ENCODE assay signal across 11 cellular contexts in the genomic region with DNA sequence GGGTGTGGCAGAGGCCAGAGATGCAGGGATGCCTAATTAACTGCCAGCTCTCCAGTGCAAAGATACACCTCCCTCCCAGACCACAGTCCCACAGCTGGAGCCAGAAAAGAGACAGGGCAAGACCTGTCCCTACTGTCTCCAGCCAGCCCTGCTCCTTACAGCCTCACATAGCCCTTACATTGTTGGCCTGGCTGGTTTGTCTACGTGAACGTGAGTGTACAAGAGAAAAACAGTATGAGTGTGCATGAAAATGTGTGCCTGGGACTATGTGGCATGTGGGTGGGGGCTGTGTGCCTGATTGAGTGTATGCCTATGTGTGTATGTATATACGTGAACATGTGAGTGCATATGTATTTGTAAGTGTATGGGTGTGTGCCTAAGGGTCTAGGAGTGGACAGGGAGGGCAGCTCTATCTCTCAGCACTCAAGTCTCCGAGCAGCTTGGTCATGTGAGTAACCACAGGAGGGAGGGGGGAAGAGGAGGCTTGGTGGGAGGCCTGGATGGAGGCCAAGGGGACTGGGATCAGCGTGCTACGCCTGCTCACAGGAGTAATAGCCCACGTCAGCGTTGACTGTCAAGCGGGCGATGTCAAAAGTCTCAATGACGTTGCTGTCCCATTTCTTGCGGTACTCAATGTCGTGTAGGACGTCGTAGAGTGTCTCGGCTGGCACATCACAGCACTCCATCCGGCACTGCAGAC. TPM values are rescaled to one million over a fixed set of nuclear protein-coding genes. Genes with fewer than 3 reads are reported as not detected.
DNase-seq lines count a peak whose midpoint lies in the region; ATAC-seq, FAIRE-seq and TF ChIP-seq lines count a peak whose summit lies in the region.
"Had no signal": no experiment of that assay in that cellular context is flagged by ENCODE, and none has a peak within 500 bp of the region (broad histone marks: within the 10 kb centered on the region; RNA-seq: fewer than 3 reads in every experiment).

No MANE protein-coding gene starts in this region.

- H3K27me3 ChIP-seq in K562 (ENCODE audit: control insufficient read depth in 2 of 2, insufficient read depth in 2 of 2, low read length in 2 of 2) (no peaks in the 10 kb centered on the region), PC-9 (ENCODE audit: insufficient read depth, low read depth) (no peaks in the 10 kb centered on the region), dorsolateral prefrontal cortex (no peaks in the 10 kb centered on the region)
- H3K27me3 ChIP-seq: ascending aorta had no signal

- H3K79me2 ChIP-seq in K562 (ENCODE audit: control insufficient read depth, insufficient read depth, low read length) (no peaks in the 10 kb centered on the region), PC-9 (ENCODE audit: low read depth) (peaks cover 4% of the 10 kb centered on the region; the same call in 1 of the 2 replicates)

- H3K27ac ChIP-seq in K562 (ENCODE audit: extremely low read depth, low read depth, low read length) (peak overlapping the region; percentile 62), PC-9 (no peak overlapping the region), dorsolateral prefrontal cortex (peak overlapping the region in 24 of 59 donors; percentile 9 to 67 (median 40))
- H3K27ac ChIP-seq: ascending aorta had no signal

- H3K9me3 Mint-ChIP-seq in memory B cell, result no peaks in the 10 kb centered on the region
- no peaks in the 10 kb centered on the region for H3K9me3 Mint-ChIP-seq in activated T-cell treated with anti-CD3 and anti-CD28 coated beads, Interleukin-2, amount 50 U/mL, for 72 hours

- H2AFZ ChIP-seq in K562 (ENCODE audit: low read depth, low read length), result peak overlapping the region; percentile 56
- H2AFZ ChIP-seq in PC-9, result no peak overlapping the region

- CTCF ChIA-PET in K562 (lab: Yijun Ruan, JAX; ENCODE audit: low intra/inter-chr PET ratio) (no interaction called here), PC-9 (lab: Charles Lee) (no interaction called here)

- in situ Hi-C loops in ACHN (cut with HindIII; ENCODE audit: low pct_ligation_motif_present, low pct_unique_long_range_greater_than_20kb, low sequenced_read_pairs), result loop anchor here (10.0 kb wide), 1 partner anchor 56 kb away; the partner anchor contains the start of gene ATG16L2
- in situ Hi-C loops in K562 (cut with MboI), result no loop called here

- 9% methylated on average over 17 of the region's 17 CpGs for WGBS in K562 (ENCODE audit: insufficient coverage, low coverage, missing lambda C conversion rate)

- TF ChIP-seq POLR2A in K562 (conservative IDR thresholded peaks at IDR 0.05), result no peak

- peak overlapping the region; percentile 66 for H3K4me2 ChIP-seq in K562 (ENCODE audit: insufficient read depth, low read length)
- no peak overlapping the region for H3K4me2 ChIP-seq in PC-9

- H3K4me1 Mint-ChIP-seq in memory B cell, result peaks cover 22% of the 10 kb centered on the region
- H3K4me1 Mint-ChIP-seq in activated T-cell treated with anti-CD3 and anti-CD28 coated beads, Interleukin-2, amount 50 U/mL, for 72 hours (ENCODE audit: low read depth), result peaks cover 24% of the 10 kb centered on the region

- peaks cover 20% of the 10 kb centered on the region; the same call in 1 of the 2 replicates for H3F3A ChIP-seq in PC-9 (ENCODE audit: insufficient read depth, low read depth)

- H3K4me1 ChIP-seq in K562 (replicated peaks in 1 of 2; ENCODE audit: control insufficient read depth in 2 of 2, insufficient read depth in 2 of 2, low read length in 2 of 2), result peaks cover 19 to 35% of the 10 kb centered on the region in 2 experiments
- no peaks in the 10 kb centered on the region for H3K4me1 ChIP-seq in PC-9 (replicated peaks; ENCODE audit: insufficient read depth)
- H3K4me1 ChIP-seq: ascending aorta had no signal

- intact Hi-C loops in K562 (cut with micrococcal nuclease), result no loop called here
- intact Hi-C loops in PC-9 (cut with micrococcal nuclease; ENCODE audit: unreplicated experiment), result no loop called here
- intact Hi-C loops in dorsolateral prefrontal cortex (cut with DNase I), result no loop called here

- no peak for TF ChIP-seq CTCF in K562 (IDR thresholded peaks at IDR 0.05 in 2 of 3, conservative IDR thresholded peaks at IDR 0.05 in 1 of 3; ENCODE audit: insufficient read depth in 2 of 3, low read depth in 1 of 3, low read length in 3 of 3)
- TF ChIP-seq CTCF in PC-9 (conservative IDR thresholded peaks at IDR 0.05), result no peak
- no peak for TF ChIP-seq CTCF in dorsolateral prefrontal cortex (IDR thresholded peaks at IDR 0.05 in 54 of 56, conservative IDR thresholded peaks at IDR 0.05 in 2 of 56; ENCODE audit: low read depth in 1 of 56, partially characterized antibody in 56 of 56)

- TF ChIP-seq EP300 in K562 (IDR thresholded peaks at IDR 0.05; ENCODE audit: low read length), result peak; percentile 51

- ATAC-seq in K562 (peak; percentile 95), memory B cell (ENCODE audit: low read depth) (no peak)
- no peak for ATAC-seq in activated T-cell treated with anti-CD3 and anti-CD28 coated beads, Interleukin-2, amount 50 U/mL, for 72 hours (replicated peaks in 1 of 2)

- H4K20me1 ChIP-seq in K562 (replicated peaks; ENCODE audit: control insufficient read depth, insufficient read depth, low read length), result no peaks in the 10 kb centered on the region
- peaks cover 18% of the 10 kb centered on the region; the same call in 1 of the 2 replicates for H4K20me1 ChIP-seq in PC-9 (ENCODE audit: insufficient read depth)

- peak overlapping the region; percentile 27 to 28 for H3K9ac ChIP-seq in K562 (ENCODE audit: insufficient read depth in 1 of 2, low read depth in 2 of 2, low read length in 2 of 2)

- no peaks in the 10 kb centered on the region for H3K27me3 Mint-ChIP-seq in memory B cell
- no peaks in the 10 kb centered on the region for H3K27me3 Mint-ChIP-seq in activated T-cell treated with anti-CD3 and anti-CD28 coated beads, Interleukin-2, amount 50 U/mL, for 72 hours (ENCODE audit: low read depth)

- H3K4me3 ChIP-seq in K562 (no peak overlapping the region), PC-9 (no peak overlapping the region), dorsolateral prefrontal cortex (no peak overlapping the region)
- H3K4me3 ChIP-seq: ascending aorta had no signal

- no peaks in the 10 kb centered on the region for H3K9me2 ChIP-seq in PC-9 (ENCODE audit: insufficient read depth)

- no peak overlapping the region for H3K4me3 Mint-ChIP-seq in memory B cell
- no peak overlapping the region for H3K4me3 Mint-ChIP-seq in activated T-cell treated with anti-CD3 and anti-CD28 coated beads, Interleukin-2, amount 50 U/mL, for 72 hours

- H3K36me3 Mint-ChIP-seq in memory B cell, result peaks cover 14% of the 10 kb centered on the region
- H3K36me3 Mint-ChIP-seq in activated T-cell treated with anti-CD3 and anti-CD28 coated beads, Interleukin-2, amount 50 U/mL, for 72 hours (ENCODE audit: insufficient read depth in 2 of 2), result no peaks in the 10 kb centered on the region

- BruUV-seq in K562 (replicated peaks; lab: Mats Ljungman, UMichigan) (no TSS peak), PC-9 (replicated peaks; lab: Mats Ljungman, UMichigan) (no TSS peak)

- H3K27ac Mint-ChIP-seq in memory B cell, result peak overlapping the region; percentile 2
- no peak overlapping the region for H3K27ac Mint-ChIP-seq in activated T-cell treated with anti-CD3 and anti-CD28 coated beads, Interleukin-2, amount 50 U/mL, for 72 hours

- H3K36me3 ChIP-seq in K562 (ENCODE audit: control insufficient read depth, insufficient read depth, low read length) (peaks cover 19% of the 10 kb centered on the region; the same call in 2 of the 3 replicates), PC-9 (ENCODE audit: low read depth) (peaks cover 11% of the 10 kb centered on the region)

- POLR2A ChIA-PET in K562 (lab: Yijun Ruan, JAX) (interaction anchor here (0.6 to 3.0 kb wide), 7 partner anchors 8 to 82 kb away, joined by 3 to 18 read pairs (median 4); no protein-coding TSS in a partner anchor), PC-9 (lab: Charles Lee; ENCODE audit: unreplicated experiment) (no interaction called here)

- H3K9me3 ChIP-seq in K562 (replicated peaks; ENCODE audit: control insufficient read depth, insufficient read depth, low read depth, low read length) (no peaks in the 10 kb centered on the region), PC-9 (ENCODE audit: insufficient read depth, low read depth) (no peaks in the 10 kb centered on the region)
- H3K9me3 ChIP-seq: ascending aorta had no signal

- no peaks in the 10 kb centered on the region for H3K9me1 ChIP-seq in K562 (ENCODE audit: control insufficient read depth, insufficient read depth, low read length)

- peak; percentile 99 for FAIRE-seq in K562 (lab: Jason Lieb, UNC)

- no peak; a peak in 1 of 4 replicates for TF ChIP-seq RAD21 in K562 (CRISPR knock-in tag; conservative IDR thresholded peaks at IDR 0.05 in 1 of 2, IDR thresholded peaks at IDR 0.05 in 1 of 2)

- DNase-seq in ACHN (peak; percentile 56), NCI-H1105 (lab: John Stamatoyannopoulos, UW) (peak; percentile 74), K562 (ENCODE audit: extremely low read depth in 1 of 4, low spot score in 3 of 4) (peak; percentile 72 to 95 (median 84)), memory B cell (ENCODE audit: low spot score in 2 of 2) (no peak), PC-9 (no peak), dorsolateral prefrontal cortex (no peak)
- DNase-seq in activated T-cell treated with anti-CD3 and anti-CD28 coated beads, Interleukin-2, amount 50 U/mL, for 72 hours, result no peak
- DNase-seq in stimulated activated CD4-positive, alpha-beta T cell treated with anti-CD3 and anti-CD28 coated beads, Interleukin-1b, Interleukin-23, amount 100 ng/mL, for 48 hours, result no peak
- DNase-seq: activated CD4-positive, CD25-positive, alpha-beta regulatory T cell treated with anti-CD3 and anti-CD28 coated beads, Interleukin-2, amount 50 U/mL, for 72 hours; Calu3 had no signal

RNA-seq across cellular contexts. Expression of gene ARAP1, which starts 6.6 kb away (rescaled TPM):
- 154 and 336 TPM in 2 replicates for total RNA-seq in K562 (2011; cell fraction: chromatin; rRNA removed; ENCODE audit: low replicate concordance)
- 191 and 196 TPM in 2 replicates for total RNA-seq in K562 (2011; cell fraction: nucleolus; rRNA removed)
- total RNA-seq in K562 (2011; cell fraction: nucleoplasm; rRNA removed), result 146 and 161 TPM in 2 replicates
- total RNA-seq in K562 (2014; rRNA removed), result 42.0 and 46.1 TPM in 2 replicates
- 7.4 and 10.6 TPM in 2 replicates for total RNA-seq in K562 (2014; rRNA removed; fragmentation: Illumina TruSeq; extraction: Trizol)
- 24.6 and 26.1 TPM in 2 replicates for total RNA-seq in K562 (2015; rRNA removed; fragmentation: Illumina TruSeq; extraction: Trizol)
- total RNA-seq in K562 (2021), result 60.7 and 67.0 TPM in 2 replicates
- 22.1 and 37.3 TPM in 2 replicates for polyA plus RNA-seq in K562 (2011; rRNA removed)
- 24.6 and 28.2 TPM in 2 replicates for polyA plus RNA-seq in K562 (2011; cell fraction: cytosol; rRNA removed)
- 196 and 222 TPM in 2 replicates for polyA plus RNA-seq in K562 (2011; cell fraction: nucleus; rRNA removed)
- 43.7 and 72.2 TPM in 2 replicates for polyA plus RNA-seq in K562 (2012)
- 24.6 and 31.8 TPM in 2 replicates for polyA plus RNA-seq in K562 (2014; fragmentation: Illumina TruSeq; extraction: Trizol)
- under 1 TPM; 0.23 to 0.38 TPM for polyA plus RNA-seq in K562 (2014; fragmentation: Nextera tagmentation; extraction: Ambion mirVana)
- 34.1 and 38.4 TPM in 2 replicates for polyA plus RNA-seq in K562 (2014; rRNA removed)
- polyA minus RNA-seq in K562 (2011; rRNA and poly(A)+ RNA removed), result 21.7 and 23.5 TPM in 2 replicates
- polyA minus RNA-seq in K562 (2011; cell fraction: cytosol; rRNA and poly(A)+ RNA removed), result 35.0 and 48.2 TPM in 2 replicates
- 50.9 and 51.5 TPM in 2 replicates for polyA minus RNA-seq in K562 (2011; cell fraction: nucleus; rRNA and poly(A)+ RNA removed)
- 10 to 100 TPM; 81.7 to 93.4 TPM for total RNA-seq in activated T-cell treated with anti-CD3 and anti-CD28 coated beads, Interleukin-2, amount 50 U/mL, for 72 hours
- total RNA-seq in PC-9 (2021), result 151 and 184 TPM in 2 replicates
- 100 to 1,000 TPM in 8 of 120 experiments, 10 to 100 TPM in 112; 42.2 to 126 (median 68.6) TPM for total RNA-seq in dorsolateral prefrontal cortex

RNA-seq across cellular contexts. Expression of gene STARD10, which starts 35.0 kb away (rescaled TPM):
- 13.4 and 36.4 TPM in 2 replicates for total RNA-seq in K562 (2011; cell fraction: chromatin; rRNA removed; ENCODE audit: low replicate concordance)
- 36.2 and 45.1 TPM in 2 replicates for total RNA-seq in K562 (2011; cell fraction: nucleolus; rRNA removed)
- 27.5 and 29.2 TPM in 2 replicates for total RNA-seq in K562 (2011; cell fraction: nucleoplasm; rRNA removed)
- total RNA-seq in K562 (2014; rRNA removed) (51.1 and 52.9 TPM in 2 replicates), K562 (2014; rRNA removed; fragmentation: Illumina TruSeq; extraction: Trizol) (18.1 and 18.3 TPM in 2 replicates), K562 (2015; rRNA removed; fragmentation: Illumina TruSeq; extraction: Trizol) (32.3 and 35.3 TPM in 2 replicates), K562 (2021) (31.9 and 37.5 TPM in 2 replicates), PC-9 (2021) (145 and 184 TPM in 2 replicates), dorsolateral prefrontal cortex (100 to 1,000 TPM in 2 of 120 experiments, 10 to 100 TPM in 118; 31.5 to 113 (median 51.1) TPM)
- polyA plus RNA-seq in K562 (2011; rRNA removed) (33.8 and 53.6 TPM in 2 replicates), K562 (2014; fragmentation: Illumina TruSeq; extraction: Trizol) (43.8 and 49.3 TPM in 2 replicates), K562 (2014; fragmentation: Nextera tagmentation; extraction: Ambion mirVana) (under 1 TPM; 0.15 to 0.51 TPM), K562 (2014; rRNA removed) (37.6 and 47.9 TPM in 2 replicates)
- polyA plus RNA-seq in K562 (2011; cell fraction: cytosol; rRNA removed), result 55.3 and 60.0 TPM in 2 replicates
- 31.9 and 33.6 TPM in 2 replicates for polyA plus RNA-seq in K562 (2011; cell fraction: nucleus; rRNA removed)
- polyA plus RNA-seq in K562 (2012), result 40.3 and 41.6 TPM in 2 replicates
- 22.8 and 32.2 TPM in 2 replicates for polyA minus RNA-seq in K562 (2011; rRNA and poly(A)+ RNA removed)
- 25.5 and 30.8 TPM in 2 replicates for polyA minus RNA-seq in K562 (2011; cell fraction: cytosol; rRNA and poly(A)+ RNA removed)
- 7.8 and 15.0 TPM in 2 replicates for polyA minus RNA-seq in K562 (2011; cell fraction: nucleus; rRNA and poly(A)+ RNA removed)
- 10 to 100 TPM; 31.9 to 41.3 TPM for total RNA-seq in activated T-cell treated with anti-CD3 and anti-CD28 coated beads, Interleukin-2, amount 50 U/mL, for 72 hours

RNA-seq across cellular contexts. Expression of gene ATG16L2, which starts 55.4 kb away (rescaled TPM):
- total RNA-seq in K562 (2011; cell fraction: chromatin; rRNA removed; ENCODE audit: low replicate concordance), result 57.3 and 108 TPM in 2 replicates
- total RNA-seq in K562 (2011; cell fraction: nucleolus; rRNA removed), result 50.4 and 52.2 TPM in 2 replicates
- total RNA-seq in K562 (2011; cell fraction: nucleoplasm; rRNA removed), result 58.1 and 76.9 TPM in 2 replicates
- 3.4 and 4.3 TPM in 2 replicates for total RNA-seq in K562 (2014; rRNA removed)
- 2.5 and 2.9 TPM in 2 replicates for total RNA-seq in K562 (2014; rRNA removed; fragmentation: Illumina TruSeq; extraction: Trizol)
- total RNA-seq in K562 (2015; rRNA removed; fragmentation: Illumina TruSeq; extraction: Trizol), result 4.9 and 6.7 TPM in 2 replicates
- 6.2 and 6.4 TPM in 2 replicates for total RNA-seq in K562 (2021)
- 8.4 and 10.6 TPM in 2 replicates for polyA plus RNA-seq in K562 (2011; rRNA removed)
- polyA plus RNA-seq in K562 (2011; cell fraction: cytosol; rRNA removed), result 5.7 TPM in 2 replicates
- polyA plus RNA-seq in K562 (2011; cell fraction: nucleus; rRNA removed), result 100 and 142 TPM in 2 replicates
- 13.7 and 47.5 TPM in 2 replicates for polyA plus RNA-seq in K562 (2012)
- 6.3 and 6.4 TPM in 2 replicates for polyA plus RNA-seq in K562 (2014; fragmentation: Illumina TruSeq; extraction: Trizol)
- polyA plus RNA-seq in K562 (2014; fragmentation: Nextera tagmentation; extraction: Ambion mirVana), result under 1 TPM; 0.18 to 0.59 TPM
- polyA plus RNA-seq in K562 (2014; rRNA removed), result 11.2 and 12.0 TPM in 2 replicates
- 4.1 and 4.6 TPM in 2 replicates for polyA minus RNA-seq in K562 (2011; rRNA and poly(A)+ RNA removed)
- 1.1 and 2.8 TPM in 2 replicates for polyA minus RNA-seq in K562 (2011; cell fraction: cytosol; rRNA and poly(A)+ RNA removed)
- polyA minus RNA-seq in K562 (2011; cell fraction: nucleus; rRNA and poly(A)+ RNA removed), result 17.1 and 18.2 TPM in 2 replicates
- 10 to 100 TPM; 55.8 to 56.0 TPM for total RNA-seq in activated T-cell treated with anti-CD3 and anti-CD28 coated beads, Interleukin-2, amount 50 U/mL, for 72 hours
- 17.5 and 24.0 TPM in 2 replicates for total RNA-seq in PC-9 (2021)
- total RNA-seq in dorsolateral prefrontal cortex, result 10 to 100 TPM; 17.7 to 47.0 (median 30.9) TPM

Comparison
In these comparisons a context has a peak if more than half of its experiments do, and no peak if none do; other contexts are left out.
1. DNase-seq: peak in ACHN (single experiment), NCI-H1105 (single experiment) and K562 (4 of 4); none in memory B cell (0 of 2), activated T-cell treated with anti-CD3 and anti-CD28 coated beads, Interleukin-2, amount 50 U/mL, for 72 hours (0 of 2), PC-9 (0 of 2), stimulated activated CD4-positive, alpha-beta T cell treated with anti-CD3 and anti-CD28 coated beads, Interleukin-1b, Interleukin-23, amount 100 ng/mL, for 48 hours (single experiment) and dorsolateral prefrontal cortex (0 of 10).